In the genomic region with DNA sequence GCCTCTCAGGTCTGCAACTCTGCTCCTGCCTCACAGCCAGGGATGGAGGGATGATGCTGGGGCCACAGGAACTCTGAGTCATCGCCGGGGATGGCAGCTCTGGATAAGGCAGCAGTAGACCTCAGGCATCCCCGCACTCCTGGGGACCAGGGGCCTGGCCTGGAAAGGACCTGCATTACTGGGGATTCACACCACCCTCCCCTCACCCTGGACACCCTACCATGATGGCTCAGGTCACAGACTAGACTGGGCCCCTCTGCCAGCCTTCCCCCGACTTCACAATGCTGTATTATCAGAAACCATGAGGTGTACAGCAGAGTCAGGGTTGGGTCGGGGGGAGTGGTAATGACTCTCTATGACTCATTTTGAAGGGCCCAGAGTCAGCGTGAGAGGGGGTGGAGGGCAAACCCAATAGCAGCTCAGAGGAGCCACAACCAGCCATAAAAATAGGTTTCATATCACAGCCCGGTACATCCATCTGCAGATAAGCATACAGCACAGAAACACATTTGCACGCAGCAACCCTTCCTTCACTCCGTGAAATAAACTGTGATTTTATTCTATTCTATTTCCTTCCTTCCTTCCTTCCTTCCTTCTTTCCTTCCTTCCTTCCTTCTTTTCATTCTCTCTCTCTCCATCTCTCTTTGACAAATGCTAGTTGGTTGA, we compare ENCODE assay signal across 9 cellular contexts. TPM values are rescaled to one million over a fixed set of nuclear protein-coding genes. Genes with fewer than 3 reads are reported as not detected.
A peak's percentile ranks its signal among the peaks of the same experiment; 100 is the strongest.
DNase-seq lines count a peak whose midpoint lies in the region; ATAC-seq and TF ChIP-seq lines count a peak whose summit lies in the region.
"Had no signal": no experiment of that assay in that cellular context is flagged by ENCODE, and none has a peak within 500 bp of the region (broad histone marks: within the 10 kb centered on the region; RNA-seq: fewer than 3 reads in every experiment).

No MANE protein-coding gene starts in this region.

- no peak overlapping the region for H2AFZ ChIP-seq in SK-N-SH (ENCODE audit: low read depth)
- H2AFZ ChIP-seq in fibroblast of lung (ENCODE audit: low read length), result no peak overlapping the region

- H3K9ac ChIP-seq in SK-N-SH (no peak overlapping the region), fibroblast of lung (ENCODE audit: insufficient read depth, low read length) (no peak overlapping the region)

- CTCF ChIA-PET in SK-N-SH (lab: Yijun Ruan, JAX), result no interaction called here

- no peak for DNase-seq in SK-N-SH
- peak; percentile 55 to 63 for DNase-seq in activated CD4-positive, alpha-beta T cell treated with anti-CD3 and anti-CD28 coated beads for 24 hours (ENCODE audit: low read depth in 2 of 2)
- DNase-seq in fibroblast of lung (ENCODE audit: low read depth in 2 of 2), result peak; percentile 34 to 93
- peak; percentile 31 to 51 for DNase-seq in stimulated activated CD8-positive, alpha-beta memory T cell treated with anti-CD3 and anti-CD28 coated beads, Interleukin-4, amount 100 ng/mL, for 4 hours (ENCODE audit: low read depth in 2 of 2, low spot score in 1 of 2)
- DNase-seq in right atrium auricular region (ENCODE audit: low spot score), result no peak
- DNase-seq in NCI-H1417 (lab: John Stamatoyannopoulos, UW), result no peak
- DNase-seq in NCI-H2171 treated with DMSO at 0.1 percent for 48 hours (lab: John Stamatoyannopoulos, UW), result no peak

- no peaks in the 10 kb centered on the region for H3K9me2 ChIP-seq in SK-N-SH

- no peak for TF ChIP-seq EP300 in SK-N-SH (IDR thresholded peaks at IDR 0.05; ENCODE audit: borderline replicate concordance in 1 of 2, low read depth in 1 of 2, low read length in 1 of 2)

- H3F3A ChIP-seq in SK-N-SH (replicated peaks; ENCODE audit: insufficient read depth), result no peaks in the 10 kb centered on the region

- TF ChIP-seq CTCF in SK-N-SH (IDR thresholded peaks at IDR 0.05) (no peak), fibroblast of lung (conservative IDR thresholded peaks at IDR 0.05 in 1 of 2, IDR thresholded peaks at IDR 0.05 in 1 of 2; ENCODE audit: low read depth in 1 of 2, low read length in 2 of 2) (no peak), right atrium auricular region (IDR thresholded peaks at IDR 0.05) (no peak)

- no peaks in the 10 kb centered on the region for H3K36me3 ChIP-seq in SK-N-SH (replicated peaks in 1 of 2; ENCODE audit: control insufficient read depth in 1 of 2, insufficient read depth in 2 of 2, low read length in 1 of 2)
- no peaks in the 10 kb centered on the region for H3K36me3 ChIP-seq in fibroblast of lung (ENCODE audit: control insufficient read depth, insufficient read depth, low read length)
- H3K36me3 ChIP-seq in right atrium auricular region, result no peaks in the 10 kb centered on the region
- H3K36me3 ChIP-seq: right lobe of liver had no signal

- no peak overlapping the region; a peak in 1 of 4 replicates for H3K27ac ChIP-seq in SK-N-SH (ENCODE audit: low read depth in 2 of 2, low read length in 1 of 2)
- H3K27ac ChIP-seq in fibroblast of lung (ENCODE audit: insufficient read depth, low read length), result no peak overlapping the region
- no peak overlapping the region for H3K27ac ChIP-seq in right atrium auricular region

- no peaks in the 10 kb centered on the region for H3K79me2 ChIP-seq in SK-N-SH (ENCODE audit: insufficient read depth)
- no peaks in the 10 kb centered on the region for H3K79me2 ChIP-seq in fibroblast of lung (ENCODE audit: control insufficient read depth, insufficient read depth, low read length)

- 46% methylated on average over 9 of the region's 9 CpGs for WGBS in SK-N-SH (ENCODE audit: low lambda C conversion rate)

- ATAC-seq in SK-N-SH treated with all-trans-retinoic acid at 6 μM for 48 hours, result no peak

- H3K4me1 ChIP-seq in SK-N-SH (ENCODE audit: control insufficient read depth in 1 of 2, insufficient read depth in 2 of 2, low read depth in 1 of 2, low read length in 1 of 2) (no peaks in the 10 kb centered on the region), fibroblast of lung (ENCODE audit: control insufficient read depth, extremely low read depth, insufficient read depth, low read length) (no peaks in the 10 kb centered on the region), right atrium auricular region (no peaks in the 10 kb centered on the region)

- TF ChIP-seq RAD21 in SK-N-SH (IDR thresholded peaks at IDR 0.05; ENCODE audit: low read length), result no peak

- H3K4me2 ChIP-seq in SK-N-SH (peak overlapping the region; percentile 19; the same call in 1 of the 2 replicates), fibroblast of lung (ENCODE audit: extremely low read depth, insufficient read depth, low read length) (no peak overlapping the region)

- H4K20me1 ChIP-seq in SK-N-SH (ENCODE audit: insufficient read depth), result no peaks in the 10 kb centered on the region
- no peaks in the 10 kb centered on the region for H4K20me1 ChIP-seq in fibroblast of lung (ENCODE audit: control insufficient read depth, extremely low read depth, insufficient read depth, low read length)

- POLR2A ChIA-PET in SK-N-SH (lab: Yijun Ruan, JAX), result no interaction called here

- no peaks in the 10 kb centered on the region for H3K9me3 ChIP-seq in SK-N-SH
- no peaks in the 10 kb centered on the region for H3K9me3 ChIP-seq in fibroblast of lung (ENCODE audit: control insufficient read depth, insufficient read depth, low read depth, low read length)
- H3K9me3 ChIP-seq in right atrium auricular region, result no peaks in the 10 kb centered on the region
- H3K9me3 ChIP-seq: right lobe of liver had no signal

- H3K4me3 ChIP-seq in SK-N-SH (ENCODE audit: low read depth in 2 of 2, low read length in 1 of 2) (no peak overlapping the region; a peak in 1 of 4 replicates), fibroblast of lung (replicated peaks in 1 of 4; ENCODE audit: control extremely low read depth in 1 of 4, insufficient read depth in 1 of 4, low read depth in 3 of 4, low read length in 4 of 4) (no peak overlapping the region), right atrium auricular region (no peak overlapping the region)
- H3K4me3 ChIP-seq: right lobe of liver had no signal

- H3K27me3 ChIP-seq in SK-N-SH (ENCODE audit: insufficient read depth) (no peaks in the 10 kb centered on the region), fibroblast of lung (ENCODE audit: control insufficient read depth, insufficient read depth, low read length) (no peaks in the 10 kb centered on the region), right atrium auricular region (no peaks in the 10 kb centered on the region)
- H3K27me3 ChIP-seq: right lobe of liver had no signal

TF ChIP-seq in SK-N-SH, 30 proteins besides CTCF, POLR2A, EP300 and RAD21:
- TF ChIP-seq FOSL2 (IDR thresholded peaks at IDR 0.05; ENCODE audit: borderline replicate concordance, low read depth), result 0 out of 2 replicates have a peak, but pooled peaks have one; percentile 1
- no peak for TF ChIP-seq TCF12 (IDR thresholded peaks at IDR 0.05)

TF ChIP-seq in SK-N-SH treated with all-trans-retinoic acid at 6 μM for 48 hours, 23 proteins besides CTCF, POLR2A, EP300 and RAD21 (continues in another document):
- no peak for TF ChIP-seq ZNF8 (CRISPR knock-in tag; IDR thresholded peaks at IDR 0.05)
- TF ChIP-seq, protein P1, sequence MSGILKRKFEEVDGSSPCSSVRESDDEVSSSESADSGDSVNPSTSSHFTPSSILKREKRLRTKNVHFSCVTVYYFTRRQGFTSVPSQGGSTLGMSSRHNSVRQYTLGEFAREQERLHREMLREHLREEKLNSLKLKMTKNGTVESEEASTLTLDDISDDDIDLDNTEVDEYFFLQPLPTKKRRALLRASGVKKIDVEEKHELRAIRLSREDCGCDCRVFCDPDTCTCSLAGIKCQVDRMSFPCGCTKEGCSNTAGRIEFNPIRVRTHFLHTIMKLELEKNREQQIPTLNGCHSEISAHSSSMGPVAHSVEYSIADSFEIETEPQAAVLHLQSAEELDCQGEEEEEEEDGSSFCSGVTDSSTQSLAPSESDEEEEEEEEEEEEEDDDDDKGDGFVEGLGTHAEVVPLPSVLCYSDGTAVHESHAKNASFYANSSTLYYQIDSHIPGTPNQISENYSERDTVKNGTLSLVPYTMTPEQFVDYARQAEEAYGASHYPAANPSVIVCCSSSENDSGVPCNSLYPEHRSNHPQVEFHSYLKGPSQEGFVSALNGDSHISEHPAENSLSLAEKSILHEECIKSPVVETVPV (CRISPR knock-in tag; IDR thresholded peaks at IDR 0.05), result no peak
- no peak for TF ChIP-seq ESRRG (CRISPR knock-in tag; IDR thresholded peaks at IDR 0.05)
- TF ChIP-seq, protein P2, sequence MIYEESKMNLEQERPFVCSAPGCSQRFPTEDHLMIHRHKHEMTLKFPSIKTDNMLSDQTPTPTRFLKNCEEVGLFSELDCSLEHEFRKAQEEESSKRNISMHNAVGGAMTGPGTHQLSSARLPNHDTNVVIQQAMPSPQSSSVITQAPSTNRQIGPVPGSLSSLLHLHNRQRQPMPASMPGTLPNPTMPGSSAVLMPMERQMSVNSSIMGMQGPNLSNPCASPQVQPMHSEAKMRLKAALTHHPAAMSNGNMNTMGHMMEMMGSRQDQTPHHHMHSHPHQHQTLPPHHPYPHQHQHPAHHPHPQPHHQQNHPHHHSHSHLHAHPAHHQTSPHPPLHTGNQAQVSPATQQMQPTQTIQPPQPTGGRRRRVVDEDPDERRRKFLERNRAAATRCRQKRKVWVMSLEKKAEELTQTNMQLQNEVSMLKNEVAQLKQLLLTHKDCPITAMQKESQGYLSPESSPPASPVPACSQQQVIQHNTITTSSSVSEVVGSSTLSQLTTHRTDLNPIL (CRISPR knock-in tag; IDR thresholded peaks at IDR 0.05; ENCODE audit: low read depth), result no peak
- TF ChIP-seq, protein P3, sequence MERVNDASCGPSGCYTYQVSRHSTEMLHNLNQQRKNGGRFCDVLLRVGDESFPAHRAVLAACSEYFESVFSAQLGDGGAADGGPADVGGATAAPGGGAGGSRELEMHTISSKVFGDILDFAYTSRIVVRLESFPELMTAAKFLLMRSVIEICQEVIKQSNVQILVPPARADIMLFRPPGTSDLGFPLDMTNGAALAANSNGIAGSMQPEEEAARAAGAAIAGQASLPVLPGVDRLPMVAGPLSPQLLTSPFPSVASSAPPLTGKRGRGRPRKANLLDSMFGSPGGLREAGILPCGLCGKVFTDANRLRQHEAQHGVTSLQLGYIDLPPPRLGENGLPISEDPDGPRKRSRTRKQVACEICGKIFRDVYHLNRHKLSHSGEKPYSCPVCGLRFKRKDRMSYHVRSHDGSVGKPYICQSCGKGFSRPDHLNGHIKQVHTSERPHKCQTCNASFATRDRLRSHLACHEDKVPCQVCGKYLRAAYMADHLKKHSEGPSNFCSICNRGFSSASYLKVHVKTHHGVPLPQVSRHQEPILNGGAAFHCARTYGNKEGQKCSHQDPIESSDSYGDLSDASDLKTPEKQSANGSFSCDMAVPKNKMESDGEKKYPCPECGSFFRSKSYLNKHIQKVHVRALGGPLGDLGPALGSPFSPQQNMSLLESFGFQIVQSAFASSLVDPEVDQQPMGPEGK (CRISPR knock-in tag; IDR thresholded peaks at IDR 0.05; ENCODE audit: borderline replicate concordance), result no peak

RNA-seq across cellular contexts. Expression of a gene that starts 28.8 kb away (rescaled TPM):
- polyA plus RNA-seq in SK-N-SH (2012; rRNA removed) (0.44 and 0.50 TPM in 2 replicates), fibroblast of lung (not detected in 2 replicates)
- polyA plus RNA-seq in SK-N-SH (2012; cell fraction: cytosol; rRNA removed), result 0.28 and 0.77 TPM in 2 replicates
- 0.10 TPM in 1 of 2 replicates, not detected in the other for polyA plus RNA-seq in SK-N-SH (2012; cell fraction: nucleus; rRNA removed)
- total RNA-seq in fibroblast of lung (0.26 and 0.33 TPM in 2 replicates), right atrium auricular region (not detected)
- 0.30 and 0.56 TPM in 2 replicates for polyA plus RNA-seq in fibroblast of lung (2012)
- not detected in 2 replicates for polyA minus RNA-seq in fibroblast of lung (ENCODE audit: low replicate concordance)

Comparison
In these comparisons a context has a peak if more than half of its experiments do, and no peak if none do; other contexts are left out.
1. DNase-seq: peak in activated CD4-positive, alpha-beta T cell treated with anti-CD3 and anti-CD28 coated beads for 24 hours (2 of 2), fibroblast of lung (2 of 2) and stimulated activated CD8-positive, alpha-beta memory T cell treated with anti-CD3 and anti-CD28 coated beads, Interleukin-4, amount 100 ng/mL, for 4 hours (2 of 2); none in SK-N-SH (single experiment), right atrium auricular region (single experiment), NCI-H1417 (0 of 3) and NCI-H2171 treated with DMSO at 0.1 percent for 48 hours (single experiment).